Comparison of ENCODE assay signal across 1 cellular context in the genomic region with DNA sequence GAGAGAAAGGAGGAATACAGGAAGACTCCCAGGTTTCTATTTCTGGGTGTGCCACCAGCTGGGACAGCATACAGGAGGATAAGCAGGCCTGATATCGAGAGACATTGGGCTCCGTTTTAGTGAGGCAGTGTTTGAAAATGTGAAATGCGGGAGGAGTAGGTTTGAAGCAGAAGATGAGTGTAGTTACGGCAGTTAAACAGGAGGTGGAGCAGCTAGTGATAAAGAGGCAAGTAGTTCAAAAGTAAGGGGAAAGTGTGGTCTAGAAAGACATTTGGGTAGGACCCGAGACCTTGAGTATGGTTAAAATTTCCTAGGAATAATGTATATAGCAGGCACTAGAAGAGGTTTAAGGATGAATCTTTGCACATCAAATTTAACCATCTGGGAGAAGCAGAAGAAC.
TF ChIP-seq lines count a peak whose summit lies in the region.

No MANE protein-coding gene starts in this region.

TF ChIP-seq in GM23338, 12 proteins besides CTCF, POLR2A, EP300 and RAD21 (continued from another document):
- TF ChIP-seq, protein P1, sequence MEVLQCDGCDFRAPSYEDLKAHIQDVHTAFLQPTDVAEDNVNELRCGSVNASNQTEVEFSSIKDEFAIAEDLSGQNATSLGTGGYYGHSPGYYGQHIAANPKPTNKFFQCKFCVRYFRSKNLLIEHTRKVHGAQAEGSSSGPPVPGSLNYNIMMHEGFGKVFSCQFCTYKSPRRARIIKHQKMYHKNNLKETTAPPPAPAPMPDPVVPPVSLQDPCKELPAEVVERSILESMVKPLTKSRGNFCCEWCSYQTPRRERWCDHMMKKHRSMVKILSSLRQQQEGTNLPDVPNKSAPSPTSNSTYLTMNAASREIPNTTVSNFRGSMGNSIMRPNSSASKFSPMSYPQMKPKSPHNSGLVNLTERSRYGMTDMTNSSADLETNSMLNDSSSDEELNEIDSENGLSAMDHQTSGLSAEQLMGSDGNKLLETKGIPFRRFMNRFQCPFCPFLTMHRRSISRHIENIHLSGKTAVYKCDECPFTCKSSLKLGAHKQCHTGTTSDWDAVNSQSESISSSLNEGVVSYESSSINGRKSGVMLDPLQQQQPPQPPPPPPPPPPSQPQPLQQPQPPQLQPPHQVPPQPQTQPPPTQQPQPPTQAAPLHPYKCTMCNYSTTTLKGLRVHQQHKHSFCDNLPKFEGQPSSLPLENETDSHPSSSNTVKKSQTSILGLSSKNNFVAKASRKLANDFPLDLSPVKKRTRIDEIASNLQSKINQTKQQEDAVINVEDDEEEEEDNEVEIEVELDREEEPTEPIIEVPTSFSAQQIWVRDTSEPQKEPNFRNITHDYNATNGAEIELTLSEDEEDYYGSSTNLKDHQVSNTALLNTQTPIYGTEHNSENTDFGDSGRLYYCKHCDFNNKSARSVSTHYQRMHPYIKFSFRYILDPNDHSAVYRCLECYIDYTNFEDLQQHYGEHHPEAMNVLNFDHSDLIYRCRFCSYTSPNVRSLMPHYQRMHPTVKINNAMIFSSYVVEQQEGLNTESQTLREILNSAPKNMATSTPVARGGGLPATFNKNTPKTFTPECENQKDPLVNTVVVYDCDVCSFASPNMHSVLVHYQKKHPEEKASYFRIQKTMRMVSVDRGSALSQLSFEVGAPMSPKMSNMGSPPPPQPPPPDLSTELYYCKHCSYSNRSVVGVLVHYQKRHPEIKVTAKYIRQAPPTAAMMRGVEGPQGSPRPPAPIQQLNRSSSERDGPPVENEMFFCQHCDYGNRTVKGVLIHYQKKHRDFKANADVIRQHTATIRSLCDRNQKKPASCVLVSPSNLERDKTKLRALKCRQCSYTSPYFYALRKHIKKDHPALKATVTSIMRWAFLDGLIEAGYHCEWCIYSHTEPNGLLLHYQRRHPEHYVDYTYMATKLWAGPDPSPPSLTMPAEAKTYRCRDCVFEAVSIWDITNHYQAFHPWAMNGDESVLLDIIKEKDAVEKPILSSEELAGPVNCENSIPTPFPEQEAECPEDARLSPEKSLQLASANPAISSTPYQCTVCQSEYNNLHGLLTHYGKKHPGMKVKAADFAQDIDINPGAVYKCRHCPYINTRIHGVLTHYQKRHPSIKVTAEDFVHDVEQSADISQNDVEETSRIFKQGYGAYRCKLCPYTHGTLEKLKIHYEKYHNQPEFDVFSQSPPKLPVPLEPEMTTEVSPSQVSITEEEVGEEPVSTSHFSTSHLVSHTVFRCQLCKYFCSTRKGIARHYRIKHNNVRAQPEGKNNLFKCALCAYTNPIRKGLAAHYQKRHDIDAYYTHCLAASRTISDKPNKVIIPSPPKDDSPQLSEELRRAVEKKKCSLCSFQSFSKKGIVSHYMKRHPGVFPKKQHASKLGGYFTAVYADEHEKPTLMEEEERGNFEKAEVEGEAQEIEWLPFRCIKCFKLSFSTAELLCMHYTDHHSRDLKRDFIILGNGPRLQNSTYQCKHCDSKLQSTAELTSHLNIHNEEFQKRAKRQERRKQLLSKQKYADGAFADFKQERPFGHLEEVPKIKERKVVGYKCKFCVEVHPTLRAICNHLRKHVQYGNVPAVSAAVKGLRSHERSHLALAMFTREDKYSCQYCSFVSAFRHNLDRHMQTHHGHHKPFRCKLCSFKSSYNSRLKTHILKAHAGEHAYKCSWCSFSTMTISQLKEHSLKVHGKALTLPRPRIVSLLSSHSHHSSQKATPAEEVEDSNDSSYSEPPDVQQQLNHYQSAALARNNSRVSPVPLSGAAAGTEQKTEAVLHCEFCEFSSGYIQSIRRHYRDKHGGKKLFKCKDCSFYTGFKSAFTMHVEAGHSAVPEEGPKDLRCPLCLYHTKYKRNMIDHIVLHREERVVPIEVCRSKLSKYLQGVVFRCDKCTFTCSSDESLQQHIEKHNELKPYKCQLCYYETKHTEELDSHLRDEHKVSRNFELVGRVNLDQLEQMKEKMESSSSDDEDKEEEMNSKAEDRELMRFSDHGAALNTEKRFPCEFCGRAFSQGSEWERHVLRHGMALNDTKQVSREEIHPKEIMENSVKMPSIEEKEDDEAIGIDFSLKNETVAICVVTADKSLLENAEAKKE (CRISPR knock-in tag; IDR thresholded peaks at IDR 0.05), result no peak
- TF ChIP-seq ZNF114 (CRISPR knock-in tag; IDR thresholded peaks at IDR 0.05) (no peak), NANOG (IDR thresholded peaks at IDR 0.05; ENCODE audit: borderline replicate concordance) (no peak), EZH2 (IDR thresholded peaks at IDR 0.05; ENCODE audit: low read depth, unreplicated experiment) (no peak)
- TF ChIP-seq, protein P2, sequence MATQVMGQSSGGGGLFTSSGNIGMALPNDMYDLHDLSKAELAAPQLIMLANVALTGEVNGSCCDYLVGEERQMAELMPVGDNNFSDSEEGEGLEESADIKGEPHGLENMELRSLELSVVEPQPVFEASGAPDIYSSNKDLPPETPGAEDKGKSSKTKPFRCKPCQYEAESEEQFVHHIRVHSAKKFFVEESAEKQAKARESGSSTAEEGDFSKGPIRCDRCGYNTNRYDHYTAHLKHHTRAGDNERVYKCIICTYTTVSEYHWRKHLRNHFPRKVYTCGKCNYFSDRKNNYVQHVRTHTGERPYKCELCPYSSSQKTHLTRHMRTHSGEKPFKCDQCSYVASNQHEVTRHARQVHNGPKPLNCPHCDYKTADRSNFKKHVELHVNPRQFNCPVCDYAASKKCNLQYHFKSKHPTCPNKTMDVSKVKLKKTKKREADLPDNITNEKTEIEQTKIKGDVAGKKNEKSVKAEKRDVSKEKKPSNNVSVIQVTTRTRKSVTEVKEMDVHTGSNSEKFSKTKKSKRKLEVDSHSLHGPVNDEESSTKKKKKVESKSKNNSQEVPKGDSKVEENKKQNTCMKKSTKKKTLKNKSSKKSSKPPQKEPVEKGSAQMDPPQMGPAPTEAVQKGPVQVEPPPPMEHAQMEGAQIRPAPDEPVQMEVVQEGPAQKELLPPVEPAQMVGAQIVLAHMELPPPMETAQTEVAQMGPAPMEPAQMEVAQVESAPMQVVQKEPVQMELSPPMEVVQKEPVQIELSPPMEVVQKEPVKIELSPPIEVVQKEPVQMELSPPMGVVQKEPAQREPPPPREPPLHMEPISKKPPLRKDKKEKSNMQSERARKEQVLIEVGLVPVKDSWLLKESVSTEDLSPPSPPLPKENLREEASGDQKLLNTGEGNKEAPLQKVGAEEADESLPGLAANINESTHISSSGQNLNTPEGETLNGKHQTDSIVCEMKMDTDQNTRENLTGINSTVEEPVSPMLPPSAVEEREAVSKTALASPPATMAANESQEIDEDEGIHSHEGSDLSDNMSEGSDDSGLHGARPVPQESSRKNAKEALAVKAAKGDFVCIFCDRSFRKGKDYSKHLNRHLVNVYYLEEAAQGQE (IDR thresholded peaks at IDR 0.05; ENCODE audit: unreplicated experiment), result no peak
TF ChIP-seq in GM23338: peak in this region for 0.
